8 cellular contexts compared by ENCODE assay signal in the genomic region with DNA sequence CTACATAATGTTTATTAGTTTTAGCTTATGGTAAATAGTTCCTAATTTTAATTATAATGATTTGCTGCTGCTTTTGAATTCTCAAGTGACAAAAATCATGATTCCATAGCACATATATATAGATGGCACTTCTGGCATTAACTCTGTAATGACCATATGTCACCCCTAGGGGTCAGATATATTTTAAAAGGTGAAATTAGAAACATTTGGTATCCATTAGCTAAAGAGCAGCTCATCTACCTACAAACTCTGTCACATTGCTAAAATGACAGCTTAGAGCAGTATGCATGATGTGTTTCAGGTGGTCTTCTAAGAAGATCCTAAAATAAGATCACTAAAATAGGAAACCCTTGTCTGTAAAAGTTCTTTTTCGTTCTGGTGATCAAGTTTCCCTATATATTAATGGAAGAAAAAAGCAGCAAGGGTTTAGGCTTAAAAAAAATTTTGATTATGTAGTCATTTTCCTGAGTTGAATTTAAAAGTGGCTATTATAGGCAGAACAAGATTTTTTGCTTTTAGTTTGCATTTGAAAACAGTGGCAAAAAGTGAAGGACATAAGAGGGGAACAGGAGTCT.
DNase-seq lines count a peak whose midpoint lies in the region; ATAC-seq and TF ChIP-seq lines count a peak whose summit lies in the region.

No MANE protein-coding gene starts in this region.

- ATAC-seq in GM21528 (IDR thresholded peaks at IDR 0.05; ENCODE audit: low FRiP score, unreplicated experiment) = peak; percentile 90
- peak; percentile 74 for ATAC-seq in foreskin keratinocyte

- no peaks in the 10 kb centered on the region for H3K4me1 ChIP-seq in foreskin keratinocyte

- H3K27me3 ChIP-seq in foreskin keratinocyte = no peaks in the 10 kb centered on the region

- TF ChIP-seq CTCF in foreskin keratinocyte (conservative IDR thresholded peaks at IDR 0.05) = peak; percentile 55

- DNase-seq in ELR (ENCODE audit: low read depth) = peak; percentile 40
- peak; percentile 11 for DNase-seq in LoVo (ENCODE audit: low spot score)
- DNase-seq in foreskin keratinocyte = peak in 1 of 2 donors; percentile 8
- no peak for DNase-seq in SHP77 treated with DMSO at 0.1 percent for 48 hours (lab: John Stamatoyannopoulos, UW)
- no peak for DNase-seq in cerebellar nuclear complex (lab: John Stamatoyannopoulos, UW)
- DNase-seq in NK-92 treated with Interleukin-12 subunit alpha and Interleukin-12 subunit beta, amount 100 ng/mL, for 24 hours (lab: John Stamatoyannopoulos, UW) = no peak
- no peak for DNase-seq in NCI-H1436 (lab: John Stamatoyannopoulos, UW)

- no peak overlapping the region for H3K27ac ChIP-seq in foreskin keratinocyte

Comparison
In these comparisons a context has a peak if more than half of its experiments do, and no peak if none do; other contexts are left out.
1. DNase-seq: peak in ELR (single experiment) and LoVo (single experiment); none in SHP77 treated with DMSO at 0.1 percent for 48 hours (single experiment), cerebellar nuclear complex (0 of 2), NK-92 treated with Interleukin-12 subunit alpha and Interleukin-12 subunit beta, amount 100 ng/mL, for 24 hours (single experiment) and NCI-H1436 (single experiment).